Comparison of ENCODE assay signal across 1 cellular context in the genomic region with DNA sequence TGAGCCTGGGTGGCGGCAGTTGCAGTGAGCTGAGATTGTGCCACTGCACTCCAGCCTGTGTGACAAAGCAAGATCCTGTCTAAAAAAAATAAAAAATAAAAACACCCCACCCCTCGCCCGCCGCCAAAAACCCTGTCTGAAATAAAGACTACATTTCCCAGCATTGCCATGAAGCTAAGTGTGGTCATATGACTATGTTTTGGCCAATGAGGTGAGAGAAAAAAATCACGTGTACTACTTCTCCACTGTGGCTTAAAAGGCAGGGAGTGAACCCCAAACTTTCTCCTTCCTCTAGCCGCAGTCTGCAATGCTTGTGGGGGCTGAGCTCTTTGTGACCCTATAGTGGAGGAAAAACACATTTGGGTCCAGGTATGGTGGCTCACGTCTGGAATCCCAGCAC.
TF ChIP-seq lines count a peak whose summit lies in the region.

No MANE protein-coding gene starts in this region.

TF ChIP-seq in K562, 482 proteins besides CTCF, POLR2A, EP300 and RAD21 (continued from another document):
- TF ChIP-seq, protein P1, sequence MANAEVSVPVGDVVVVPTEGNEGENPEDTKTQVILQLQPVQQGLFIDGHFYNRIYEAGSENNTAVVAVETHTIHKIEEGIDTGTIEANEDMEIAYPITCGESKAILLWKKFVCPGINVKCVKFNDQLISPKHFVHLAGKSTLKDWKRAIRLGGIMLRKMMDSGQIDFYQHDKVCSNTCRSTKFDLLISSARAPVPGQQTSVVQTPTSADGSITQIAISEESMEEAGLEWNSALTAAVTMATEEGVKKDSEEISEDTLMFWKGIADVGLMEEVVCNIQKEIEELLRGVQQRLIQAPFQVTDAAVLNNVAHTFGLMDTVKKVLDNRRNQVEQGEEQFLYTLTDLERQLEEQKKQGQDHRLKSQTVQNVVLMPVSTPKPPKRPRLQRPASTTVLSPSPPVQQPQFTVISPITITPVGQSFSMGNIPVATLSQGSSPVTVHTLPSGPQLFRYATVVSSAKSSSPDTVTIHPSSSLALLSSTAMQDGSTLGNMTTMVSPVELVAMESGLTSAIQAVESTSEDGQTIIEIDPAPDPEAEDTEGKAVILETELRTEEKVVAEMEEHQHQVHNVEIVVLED (CRISPR knock-in tag; IDR thresholded peaks at IDR 0.05) = 0 out of 2 replicates have a peak, but pooled peaks have one; percentile 13
- TF ChIP-seq ATF1 (CRISPR knock-in tag; IDR thresholded peaks at IDR 0.05) = no peak
- peak; percentile 59 for TF ChIP-seq ATF1 (tag; IDR thresholded peaks at IDR 0.05)
- no peak for TF ChIP-seq SLC30A9 (CRISPR knock-in tag; IDR thresholded peaks at IDR 0.05)
- TF ChIP-seq ATF7 (IDR thresholded peaks at IDR 0.05) = 0 out of 2 replicates have a peak, but pooled peaks have one; percentile 10
- TF ChIP-seq, protein P2, sequence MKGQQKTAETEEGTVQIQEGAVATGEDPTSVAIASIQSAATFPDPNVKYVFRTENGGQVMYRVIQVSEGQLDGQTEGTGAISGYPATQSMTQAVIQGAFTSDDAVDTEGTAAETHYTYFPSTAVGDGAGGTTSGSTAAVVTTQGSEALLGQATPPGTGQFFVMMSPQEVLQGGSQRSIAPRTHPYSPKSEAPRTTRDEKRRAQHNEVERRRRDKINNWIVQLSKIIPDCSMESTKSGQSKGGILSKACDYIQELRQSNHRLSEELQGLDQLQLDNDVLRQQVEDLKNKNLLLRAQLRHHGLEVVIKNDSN (CRISPR knock-in tag; IDR thresholded peaks at IDR 0.05) = peak; percentile 94
- no peak for TF ChIP-seq SAFB2 (IDR thresholded peaks at IDR 0.05; ENCODE audit: borderline replicate concordance, low read depth, low read length, severe bottlenecking)
- TF ChIP-seq SIX5 (IDR thresholded peaks at IDR 0.05; ENCODE audit: borderline replicate concordance in 1 of 2, insufficient read depth in 1 of 2, low read depth in 1 of 2, low read length in 2 of 2) = peak; percentile 88
- TF ChIP-seq, protein P3, sequence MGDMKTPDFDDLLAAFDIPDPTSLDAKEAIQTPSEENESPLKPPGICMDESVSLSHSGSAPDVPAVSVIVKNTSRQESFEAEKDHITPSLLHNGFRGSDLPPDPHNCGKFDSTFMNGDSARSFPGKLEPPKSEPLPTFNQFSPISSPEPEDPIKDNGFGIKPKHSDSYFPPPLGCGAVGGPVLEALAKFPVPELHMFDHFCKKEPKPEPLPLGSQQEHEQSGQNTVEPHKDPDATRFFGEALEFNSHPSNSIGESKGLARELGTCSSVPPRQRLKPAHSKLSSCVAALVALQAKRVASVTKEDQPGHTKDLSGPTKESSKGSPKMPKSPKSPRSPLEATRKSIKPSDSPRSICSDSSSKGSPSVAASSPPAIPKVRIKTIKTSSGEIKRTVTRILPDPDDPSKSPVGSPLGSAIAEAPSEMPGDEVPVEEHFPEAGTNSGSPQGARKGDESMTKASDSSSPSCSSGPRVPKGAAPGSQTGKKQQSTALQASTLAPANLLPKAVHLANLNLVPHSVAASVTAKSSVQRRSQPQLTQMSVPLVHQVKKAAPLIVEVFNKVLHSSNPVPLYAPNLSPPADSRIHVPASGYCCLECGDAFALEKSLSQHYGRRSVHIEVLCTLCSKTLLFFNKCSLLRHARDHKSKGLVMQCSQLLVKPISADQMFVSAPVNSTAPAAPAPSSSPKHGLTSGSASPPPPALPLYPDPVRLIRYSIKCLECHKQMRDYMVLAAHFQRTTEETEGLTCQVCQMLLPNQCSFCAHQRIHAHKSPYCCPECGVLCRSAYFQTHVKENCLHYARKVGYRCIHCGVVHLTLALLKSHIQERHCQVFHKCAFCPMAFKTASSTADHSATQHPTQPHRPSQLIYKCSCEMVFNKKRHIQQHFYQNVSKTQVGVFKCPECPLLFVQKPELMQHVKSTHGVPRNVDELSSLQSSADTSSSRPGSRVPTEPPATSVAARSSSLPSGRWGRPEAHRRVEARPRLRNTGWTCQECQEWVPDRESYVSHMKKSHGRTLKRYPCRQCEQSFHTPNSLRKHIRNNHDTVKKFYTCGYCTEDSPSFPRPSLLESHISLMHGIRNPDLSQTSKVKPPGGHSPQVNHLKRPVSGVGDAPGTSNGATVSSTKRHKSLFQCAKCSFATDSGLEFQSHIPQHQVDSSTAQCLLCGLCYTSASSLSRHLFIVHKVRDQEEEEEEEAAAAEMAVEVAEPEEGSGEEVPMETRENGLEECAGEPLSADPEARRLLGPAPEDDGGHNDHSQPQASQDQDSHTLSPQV (IDR thresholded peaks at IDR 0.05) = no peak
- TF ChIP-seq RAD51 (IDR thresholded peaks at IDR 0.05; ENCODE audit: borderline replicate concordance, low read depth) = peak; percentile 98
- TF ChIP-seq, protein P4, sequence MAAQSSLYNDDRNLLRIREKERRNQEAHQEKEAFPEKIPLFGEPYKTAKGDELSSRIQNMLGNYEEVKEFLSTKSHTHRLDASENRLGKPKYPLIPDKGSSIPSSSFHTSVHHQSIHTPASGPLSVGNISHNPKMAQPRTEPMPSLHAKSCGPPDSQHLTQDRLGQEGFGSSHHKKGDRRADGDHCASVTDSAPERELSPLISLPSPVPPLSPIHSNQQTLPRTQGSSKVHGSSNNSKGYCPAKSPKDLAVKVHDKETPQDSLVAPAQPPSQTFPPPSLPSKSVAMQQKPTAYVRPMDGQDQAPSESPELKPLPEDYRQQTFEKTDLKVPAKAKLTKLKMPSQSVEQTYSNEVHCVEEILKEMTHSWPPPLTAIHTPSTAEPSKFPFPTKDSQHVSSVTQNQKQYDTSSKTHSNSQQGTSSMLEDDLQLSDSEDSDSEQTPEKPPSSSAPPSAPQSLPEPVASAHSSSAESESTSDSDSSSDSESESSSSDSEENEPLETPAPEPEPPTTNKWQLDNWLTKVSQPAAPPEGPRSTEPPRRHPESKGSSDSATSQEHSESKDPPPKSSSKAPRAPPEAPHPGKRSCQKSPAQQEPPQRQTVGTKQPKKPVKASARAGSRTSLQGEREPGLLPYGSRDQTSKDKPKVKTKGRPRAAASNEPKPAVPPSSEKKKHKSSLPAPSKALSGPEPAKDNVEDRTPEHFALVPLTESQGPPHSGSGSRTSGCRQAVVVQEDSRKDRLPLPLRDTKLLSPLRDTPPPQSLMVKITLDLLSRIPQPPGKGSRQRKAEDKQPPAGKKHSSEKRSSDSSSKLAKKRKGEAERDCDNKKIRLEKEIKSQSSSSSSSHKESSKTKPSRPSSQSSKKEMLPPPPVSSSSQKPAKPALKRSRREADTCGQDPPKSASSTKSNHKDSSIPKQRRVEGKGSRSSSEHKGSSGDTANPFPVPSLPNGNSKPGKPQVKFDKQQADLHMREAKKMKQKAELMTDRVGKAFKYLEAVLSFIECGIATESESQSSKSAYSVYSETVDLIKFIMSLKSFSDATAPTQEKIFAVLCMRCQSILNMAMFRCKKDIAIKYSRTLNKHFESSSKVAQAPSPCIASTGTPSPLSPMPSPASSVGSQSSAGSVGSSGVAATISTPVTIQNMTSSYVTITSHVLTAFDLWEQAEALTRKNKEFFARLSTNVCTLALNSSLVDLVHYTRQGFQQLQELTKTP (IDR thresholded peaks at IDR 0.05; ENCODE audit: low read depth in 1 of 2, partially characterized antibody in 2 of 2) = peak in 1 of 2 experiments; percentile 82
- peak; percentile 54; the same call in 1 of the 2 replicates for TF ChIP-seq OTX1 (CRISPR knock-in tag; IDR thresholded peaks at IDR 0.05)
- TF ChIP-seq FOS (IDR thresholded peaks at IDR 0.05; ENCODE audit: extremely low read depth, insufficient read length) = peak; percentile 85
- TF ChIP-seq, protein P5, sequence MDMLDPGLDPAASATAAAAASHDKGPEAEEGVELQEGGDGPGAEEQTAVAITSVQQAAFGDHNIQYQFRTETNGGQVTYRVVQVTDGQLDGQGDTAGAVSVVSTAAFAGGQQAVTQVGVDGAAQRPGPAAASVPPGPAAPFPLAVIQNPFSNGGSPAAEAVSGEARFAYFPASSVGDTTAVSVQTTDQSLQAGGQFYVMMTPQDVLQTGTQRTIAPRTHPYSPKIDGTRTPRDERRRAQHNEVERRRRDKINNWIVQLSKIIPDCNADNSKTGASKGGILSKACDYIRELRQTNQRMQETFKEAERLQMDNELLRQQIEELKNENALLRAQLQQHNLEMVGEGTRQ (CRISPR knock-in tag; IDR thresholded peaks at IDR 0.05) = peak; percentile 96
- TF ChIP-seq MBD2 (IDR thresholded peaks at IDR 0.05; ENCODE audit: borderline replicate concordance, low read depth) = peak; percentile 82
- TF ChIP-seq NFYB (IDR thresholded peaks at IDR 0.05; ENCODE audit: extremely low read depth, insufficient read length) = peak; percentile 43
- peak; percentile 56 for TF ChIP-seq ASH1L (IDR thresholded peaks at IDR 0.05; ENCODE audit: borderline replicate concordance, low read depth, partially characterized antibody)
- TF ChIP-seq PHF20 (IDR thresholded peaks at IDR 0.05; ENCODE audit: partially characterized antibody) = peak; percentile 67
- TF ChIP-seq KLF6 (CRISPR knock-in tag; IDR thresholded peaks at IDR 0.05; ENCODE audit: borderline replicate concordance) = 0 out of 2 replicates have a peak, but pooled peaks have one; percentile 59
- TF ChIP-seq CREM (IDR thresholded peaks at IDR 0.05; ENCODE audit: low read depth) = peak; percentile 48; the same call in 1 of the 2 replicates
- TF ChIP-seq, protein P6, sequence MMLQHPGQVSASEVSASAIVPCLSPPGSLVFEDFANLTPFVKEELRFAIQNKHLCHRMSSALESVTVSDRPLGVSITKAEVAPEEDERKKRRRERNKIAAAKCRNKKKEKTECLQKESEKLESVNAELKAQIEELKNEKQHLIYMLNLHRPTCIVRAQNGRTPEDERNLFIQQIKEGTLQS (IDR thresholded peaks at IDR 0.05) = peak; percentile 32; the same call in 1 of the 2 replicates
- TF ChIP-seq, protein P6 (CRISPR knock-in tag; conservative IDR thresholded peaks at IDR 0.05) = no peak
- TF ChIP-seq HCFC1 (IDR thresholded peaks at IDR 0.05; ENCODE audit: low read depth, low read length) = peak; percentile 93
- no peak for TF ChIP-seq ZNF253 (CRISPR knock-in tag; conservative IDR thresholded peaks at IDR 0.05)
- TF ChIP-seq FOXK2 (conservative IDR thresholded peaks at IDR 0.05 in 1 of 2, IDR thresholded peaks at IDR 0.05 in 1 of 2; ENCODE audit: low read depth in 2 of 2) = peak in 1 of 2 experiments; percentile 38; a peak in 1 of 4 replicates
- TF ChIP-seq TOE1 (IDR thresholded peaks at IDR 0.05; ENCODE audit: borderline replicate concordance) = peak; percentile 85
- TF ChIP-seq TOE1 (CRISPR knock-in tag; IDR thresholded peaks at IDR 0.05; ENCODE audit: borderline replicate concordance, low read depth) = no peak
- peak; percentile 53; the same call in 1 of the 2 replicates for TF ChIP-seq ZNF384 (IDR thresholded peaks at IDR 0.05; ENCODE audit: low read depth, low read length)
- no peak for TF ChIP-seq ZNF174 (CRISPR knock-in tag; IDR thresholded peaks at IDR 0.05)
- no peak for TF ChIP-seq NR3C1 (CRISPR knock-in tag; IDR thresholded peaks at IDR 0.05)
- TF ChIP-seq ELF4 (CRISPR knock-in tag; IDR thresholded peaks at IDR 0.05) = 0 out of 2 replicates have a peak, but pooled peaks have one; percentile 39
- TF ChIP-seq ZNF143 (CRISPR knock-in tag; IDR thresholded peaks at IDR 0.05) = peak; percentile 86
- TF ChIP-seq, protein P7, sequence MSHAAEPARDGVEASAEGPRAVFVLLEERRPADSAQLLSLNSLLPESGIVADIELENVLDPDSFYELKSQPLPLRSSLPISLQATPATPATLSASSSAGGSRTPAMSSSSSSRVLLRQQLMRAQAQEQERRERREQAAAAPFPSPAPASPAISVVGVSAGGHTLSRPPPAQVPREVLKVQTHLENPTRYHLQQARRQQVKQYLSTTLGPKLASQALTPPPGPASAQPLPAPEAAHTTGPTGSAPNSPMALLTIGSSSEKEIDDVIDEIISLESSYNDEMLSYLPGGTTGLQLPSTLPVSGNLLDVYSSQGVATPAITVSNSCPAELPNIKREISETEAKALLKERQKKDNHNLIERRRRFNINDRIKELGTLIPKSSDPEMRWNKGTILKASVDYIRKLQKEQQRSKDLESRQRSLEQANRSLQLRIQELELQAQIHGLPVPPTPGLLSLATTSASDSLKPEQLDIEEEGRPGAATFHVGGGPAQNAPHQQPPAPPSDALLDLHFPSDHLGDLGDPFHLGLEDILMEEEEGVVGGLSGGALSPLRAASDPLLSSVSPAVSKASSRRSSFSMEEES (CRISPR knock-in tag; IDR thresholded peaks at IDR 0.05) = peak; percentile 76
- TF ChIP-seq, protein P8, sequence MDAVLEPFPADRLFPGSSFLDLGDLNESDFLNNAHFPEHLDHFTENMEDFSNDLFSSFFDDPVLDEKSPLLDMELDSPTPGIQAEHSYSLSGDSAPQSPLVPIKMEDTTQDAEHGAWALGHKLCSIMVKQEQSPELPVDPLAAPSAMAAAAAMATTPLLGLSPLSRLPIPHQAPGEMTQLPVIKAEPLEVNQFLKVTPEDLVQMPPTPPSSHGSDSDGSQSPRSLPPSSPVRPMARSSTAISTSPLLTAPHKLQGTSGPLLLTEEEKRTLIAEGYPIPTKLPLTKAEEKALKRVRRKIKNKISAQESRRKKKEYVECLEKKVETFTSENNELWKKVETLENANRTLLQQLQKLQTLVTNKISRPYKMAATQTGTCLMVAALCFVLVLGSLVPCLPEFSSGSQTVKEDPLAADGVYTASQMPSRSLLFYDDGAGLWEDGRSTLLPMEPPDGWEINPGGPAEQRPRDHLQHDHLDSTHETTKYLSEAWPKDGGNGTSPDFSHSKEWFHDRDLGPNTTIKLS (IDR thresholded peaks at IDR 0.05; ENCODE audit: borderline replicate concordance, low read depth) = 0 out of 2 replicates have a peak, but pooled peaks have one; percentile 54
- TF ChIP-seq ZNF146 (CRISPR knock-in tag; IDR thresholded peaks at IDR 0.05; ENCODE audit: unreplicated experiment) = no peak
- TF ChIP-seq, protein P9, sequence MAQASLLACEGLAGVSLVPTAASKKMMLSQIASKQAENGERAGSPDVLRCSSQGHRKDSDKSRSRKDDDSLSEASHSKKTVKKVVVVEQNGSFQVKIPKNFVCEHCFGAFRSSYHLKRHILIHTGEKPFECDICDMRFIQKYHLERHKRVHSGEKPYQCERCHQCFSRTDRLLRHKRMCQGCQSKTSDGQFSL (CRISPR knock-in tag; IDR thresholded peaks at IDR 0.05) = no peak
- TF ChIP-seq, protein P9 (tag; IDR thresholded peaks at IDR 0.05) = no peak
